Comparison of ENCODE assay signal across 8 cellular contexts in genomic region chr16:15952265-15952711, GRCh38. TPM values are rescaled to one million over a fixed set of nuclear protein-coding genes. Genes with fewer than 3 reads are reported as not detected.
DNase-seq lines count a peak whose midpoint lies in the region; ATAC-seq and TF ChIP-seq lines count a peak whose summit lies in the region.

No MANE protein-coding gene starts in this region.

- H3K9me2 ChIP-seq in OCI-LY1 (ENCODE audit: low read depth, low read length): no peaks in the 10 kb centered on the region

- peak overlapping the region; percentile 80 for H3K4me3 ChIP-seq in OCI-LY1 (ENCODE audit: low read depth, low read length, poor library complexity, severe bottlenecking)

- H3K36me3 Mint-ChIP-seq in CD14-positive monocyte (peaks cover 0 to 3% of the 10 kb centered on the region in 2 donors), neural crest cell (ENCODE audit: low read depth) (no peaks in the 10 kb centered on the region)

- peak overlapping the region in 6 of 7 donors; percentile 22 to 87 (median 37) for H3K27ac Mint-ChIP-seq in CD14-positive monocyte
- H3K27ac Mint-ChIP-seq in neural crest cell (ENCODE audit: unreplicated experiment): no peak overlapping the region

- H3K9ac ChIP-seq in OCI-LY1 (ENCODE audit: low read length): peak overlapping the region; percentile 16; the same call in 1 of the 2 replicates

- intact Hi-C loops in CD14-positive monocyte (cut with micrococcal nuclease): loop anchor here in 1 of 2 donors (5.0 kb wide), 1 partner anchor 65 kb away; the partner anchor contains the start of gene CEP20

- H3K9me3 Mint-ChIP-seq in CD14-positive monocyte: peaks cover 0 to 2% (median 0%) of the 10 kb centered on the region in 7 donors
- no peaks in the 10 kb centered on the region for H3K9me3 Mint-ChIP-seq in neural crest cell

- H3K4me3 Mint-ChIP-seq in CD14-positive monocyte: no peak overlapping the region
- peak overlapping the region; percentile 81 for H3K4me3 Mint-ChIP-seq in neural crest cell

- H3K9me3 ChIP-seq in OCI-LY1 (ENCODE audit: low read length): no peaks in the 10 kb centered on the region

- no peaks in the 10 kb centered on the region for H4K20me1 ChIP-seq in OCI-LY1 (ENCODE audit: insufficient read depth, low read length)

- TF ChIP-seq CTCF in CD14-positive monocyte (IDR thresholded peaks at IDR 0.05) (no peak), OCI-LY1 (IDR thresholded peaks at IDR 0.05; ENCODE audit: low read length) (no peak), neural crest cell (conservative IDR thresholded peaks at IDR 0.05) (no peak)

- H3K4me1 Mint-ChIP-seq in CD14-positive monocyte (peaks cover 57% of the 10 kb centered on the region), neural crest cell (peaks cover 27% of the 10 kb centered on the region)

- peak overlapping the region; percentile 79 for H3K27ac ChIP-seq in OCI-LY1 (ENCODE audit: low read depth, low read length, poor library complexity, severe bottlenecking)

- H2AFZ ChIP-seq in OCI-LY1 (ENCODE audit: low read length): no peak overlapping the region

- H3K27me3 Mint-ChIP-seq in CD14-positive monocyte (ENCODE audit: low read depth in 3 of 3) (peaks cover 0 to 6% (median 0%) of the 10 kb centered on the region in 3 donors), neural crest cell (ENCODE audit: low read depth) (peaks cover 2% of the 10 kb centered on the region)

- DNase-seq in CD14-positive monocyte (ENCODE audit: low spot score) (no peak), astrocyte of the hippocampus (ENCODE audit: low read depth, low spot score) (peak; percentile 49), neural crest cell (ENCODE audit: low read depth, low spot score) (no peak), NCI-H146 treated with DMSO at 0.1 percent for 48 hours (lab: John Stamatoyannopoulos, UW; ENCODE audit: unreplicated experiment) (no peak)

- peaks cover 35% of the 10 kb centered on the region for H3K4me1 ChIP-seq in OCI-LY1 (ENCODE audit: insufficient read depth, low read length, severe bottlenecking)

- no peaks in the 10 kb centered on the region for H3K27me3 ChIP-seq in OCI-LY1 (ENCODE audit: insufficient read depth, low read length)

- peak overlapping the region; percentile 75 for H3K4me2 ChIP-seq in OCI-LY1 (ENCODE audit: low read length)

- peaks cover 76% of the 10 kb centered on the region for H3K79me2 ChIP-seq in OCI-LY1 (ENCODE audit: insufficient read depth, low read length)

- peaks cover 6% of the 10 kb centered on the region; the same call in 1 of the 2 replicates for H3K36me3 ChIP-seq in OCI-LY1 (ENCODE audit: insufficient read depth, low read length)

- ATAC-seq in HG03342 (IDR thresholded peaks at IDR 0.05; ENCODE audit: unreplicated experiment) (no peak), HG03135 (IDR thresholded peaks at IDR 0.05; ENCODE audit: unreplicated experiment) (no peak), HG03025 (IDR thresholded peaks at IDR 0.05; ENCODE audit: low FRiP score, unreplicated experiment) (no peak)

- no peaks in the 10 kb centered on the region for H3F3A ChIP-seq in OCI-LY1 (ENCODE audit: insufficient read depth, low read length)

RNA-seq across cellular contexts. Expression of gene ABCC1, which starts 2.9 kb away (rescaled TPM):
- 1 to 10 TPM; 1.4 to 3.0 TPM for polyA plus RNA-seq in CD14-positive monocyte
- total RNA-seq in neural crest cell: 34.9 and 38.7 TPM in 2 replicates
